Comparison of ENCODE assay signal across 35 cellular contexts in genomic region chr4:17670423-17670822, GRCh38.
"Had no signal": no experiment of that assay in that cellular context is flagged by ENCODE, and none has a peak within 500 bp of the region (broad histone marks: within the 10 kb centered on the region; RNA-seq: fewer than 3 reads in every experiment).

No MANE protein-coding gene starts in this region.

- H3K27me3 ChIP-seq: Peyer's patch, SJSA1 had no signal

- H3K4me2 ChIP-seq: KMS-11 had no signal

- H3K4me3 ChIP-seq: Peyer's patch, SJSA1 had no signal

- H3K9me3 ChIP-seq: Peyer's patch, SJSA1 had no signal

- ATAC-seq: activated naive CD8-positive, alpha-beta T cell treated with anti-CD3 and anti-CD28 coated beads, Interleukin-2, amount 50 U/mL, for 24 hours; activated T-cell treated with anti-CD3 and anti-CD28 coated beads, Interleukin-2, amount 50 U/mL, for 4 hours; PC-3 had no signal

- DNase-seq: activated B cell treated with CpG ODN at 0.5 μM for 24 hours; activated CD4-positive, alpha-beta memory T cell treated with anti-CD3 and anti-CD28 coated beads for 36 hours; activated CD4-positive, alpha-beta T cell treated with anti-CD3 and anti-CD28 coated beads for 4 hours; activated CD4-positive, alpha-beta T cell treated with anti-CD3 and anti-CD28 coated beads, Interleukin-2, amount 50 U/mL, for 1 hour; activated CD4-positive, CD25-positive, alpha-beta regulatory T cell treated with anti-CD3 and anti-CD28 coated beads, Interleukin-2, amount 50 U/mL, for 72 hours; activated CD8-positive, alpha-beta memory T cell treated with anti-CD3 and anti-CD28 coated beads, Interleukin-2, amount 50 U/mL, for 4 hours; activated effector memory CD4-positive, alpha-beta T cell treated with Interleukin-2 at 50 U/mL for 16 hours; activated naive CD4-positive, alpha-beta T cell treated with anti-CD3 and anti-CD28 coated beads, Interleukin-2, amount 10 ng/mL, durations not matched to agents 7 days and 5 days; activated naive CD8-positive, alpha-beta T cell treated with anti-CD3 and anti-CD28 coated beads, Interleukin-2, amount 50 U/mL, for 24 hours; activated T-cell treated with anti-CD3 and anti-CD28 coated beads for 4 hours; activated T-cell treated with anti-CD3 and anti-CD28 coated beads, Interleukin-2, amount 50 U/mL, for 4 hours; anterior cingulate cortex; caudate nucleus; cerebellar nuclear complex; MM.1S; MV-4-11; NCI-H1092; NCI-H1436 treated with DMSO at 0.1 percent for 48 hours; NCI-H1694 treated with DMSO at 0.1 percent for 48 hours; NCI-H2029; NCI-H345; NCI-H526; NCI-H774; PC-3; Peyer's patch; RPMI8226; SHP77 treated with DMSO at 0.1 percent for 48 hours; SW 1271; T-helper 1 cell; T-helper 2 cell; T-helper 9 cell had no signal

- FAIRE-seq: bronchial epithelial cell had no signal

- H3K4me1 ChIP-seq: Peyer's patch, SJSA1 had no signal

- H3K36me3 ChIP-seq: Peyer's patch, SJSA1 had no signal

- H3K9ac ChIP-seq: KMS-11 had no signal

- H3K27ac ChIP-seq: KMS-11, Peyer's patch, SJSA1, VCaP had no signal
